Comparison of ENCODE assay signal across 25 cellular contexts in genomic region chr4:109075617-109076016, GRCh38.
DNase-seq lines count a peak whose midpoint lies in the region; ATAC-seq, FAIRE-seq and TF ChIP-seq lines count a peak whose summit lies in the region.
"Had no signal": no experiment of that assay in that cellular context is flagged by ENCODE, and none has a peak within 500 bp of the region (broad histone marks: within the 10 kb centered on the region; RNA-seq: fewer than 3 reads in every experiment).

No MANE protein-coding gene starts in this region.

- no peaks in the 10 kb centered on the region for H3K27me3 Mint-ChIP-seq in activated T-cell treated with anti-CD3 and anti-CD28 coated beads, Interleukin-2, amount 50 U/mL, for 4 hours (ENCODE audit: low read depth)
- H3K27me3 Mint-ChIP-seq: B cell; CD4-positive, alpha-beta T cell had no signal

- H3K79me2 ChIP-seq in Loucy (ENCODE audit: insufficient read depth, low read length) (no peaks in the 10 kb centered on the region), K562 (ENCODE audit: control insufficient read depth, insufficient read depth, low read length) (no peaks in the 10 kb centered on the region)

- no peaks in the 10 kb centered on the region for H3K4me1 Mint-ChIP-seq in activated T-cell treated with anti-CD3 and anti-CD28 coated beads, Interleukin-2, amount 50 U/mL, for 4 hours (ENCODE audit: low read depth)
- H3K4me1 Mint-ChIP-seq: B cell had no signal

- intact Hi-C loops in A673 (cut with micrococcal nuclease; ENCODE audit: unreplicated experiment): loop anchor here (10.0 kb wide), 2 partner anchors 131 to 219 kb away; no protein-coding TSS in a partner anchor
- intact Hi-C loops in K562 (cut with micrococcal nuclease): loop anchor here (2.0 to 10.0 kb wide), 2 partner anchors 223 to 329 kb away; no protein-coding TSS in a partner anchor
- intact Hi-C loops in colonic mucosa (cut with DNase I): no loop called here

- in situ Hi-C loops in K562 (cut with MboI): no loop called here

- CTCF ChIA-PET in A673 (lab: Charles Lee) (no interaction called here), K562 (lab: Yijun Ruan, JAX; ENCODE audit: low intra/inter-chr PET ratio) (no interaction called here)

- peak overlapping the region; percentile 5 for H3K4me2 ChIP-seq in Loucy (ENCODE audit: low read depth, low read length, poor library complexity, severe bottlenecking)
- no peak overlapping the region for H3K4me2 ChIP-seq in K562 (ENCODE audit: insufficient read depth, low read length)
- H3K4me2 ChIP-seq: BLaER1 treated with 17β-estradiol and CSF1 and Interleukin-3, amounts not matched to agents 10 nM and 100 nM had no signal

- H3K36me3 ChIP-seq in A673 (ENCODE audit: insufficient read depth, low read length, poor library complexity, severe bottlenecking): no peaks in the 10 kb centered on the region
- no peaks in the 10 kb centered on the region for H3K36me3 ChIP-seq in Loucy (ENCODE audit: insufficient read depth, low read length)
- no peaks in the 10 kb centered on the region for H3K36me3 ChIP-seq in K562 (ENCODE audit: control insufficient read depth, insufficient read depth, low read length)
- no peaks in the 10 kb centered on the region for H3K36me3 ChIP-seq in colonic mucosa
- H3K36me3 ChIP-seq: BLaER1 treated with 17β-estradiol and CSF1 and Interleukin-3, amounts not matched to agents 10 nM and 100 nM had no signal

- no peaks in the 10 kb centered on the region for H3K9me2 ChIP-seq in Loucy (replicated peaks; ENCODE audit: low read depth, low read length)

- H3K36me3 Mint-ChIP-seq in activated T-cell treated with anti-CD3 and anti-CD28 coated beads, Interleukin-2, amount 50 U/mL, for 4 hours (ENCODE audit: insufficient read depth): no peaks in the 10 kb centered on the region
- H3K36me3 Mint-ChIP-seq: CD8-positive, alpha-beta T cell had no signal

- TF ChIP-seq POLR2A in K562 (conservative IDR thresholded peaks at IDR 0.05): no peak

- no peaks in the 10 kb centered on the region for H3K9me1 ChIP-seq in K562 (ENCODE audit: control insufficient read depth, insufficient read depth, low read length)

- no peak overlapping the region for H2AFZ ChIP-seq in Loucy (ENCODE audit: low read length)
- no peak overlapping the region for H2AFZ ChIP-seq in K562 (ENCODE audit: low read depth, low read length)

- TF ChIP-seq RAD21 in K562 (CRISPR knock-in tag; conservative IDR thresholded peaks at IDR 0.05 in 1 of 2, IDR thresholded peaks at IDR 0.05 in 1 of 2): no peak

- H3K27ac ChIP-seq in A673 (ENCODE audit: low read depth, low read length, poor library complexity, severe bottlenecking): no peak overlapping the region
- no peak overlapping the region for H3K27ac ChIP-seq in K562 (ENCODE audit: extremely low read depth, low read depth, low read length)
- no peak overlapping the region for H3K27ac ChIP-seq in colonic mucosa
- H3K27ac ChIP-seq: BLaER1 treated with 17β-estradiol and CSF1 and Interleukin-3, amounts not matched to agents 10 nM and 100 nM; C4-2B had no signal

- no TSS peak for BruUV-seq in A673 (replicated peaks; lab: Mats Ljungman, UMichigan)
- no TSS peak for BruUV-seq in K562 (replicated peaks; lab: Mats Ljungman, UMichigan)

- no peak overlapping the region for H3K4me3 Mint-ChIP-seq in activated T-cell treated with anti-CD3 and anti-CD28 coated beads, Interleukin-2, amount 50 U/mL, for 4 hours
- H3K4me3 Mint-ChIP-seq: B cell; CD4-positive, alpha-beta T cell; CD8-positive, alpha-beta T cell had no signal

- 55% methylated on average over 3 of the region's 3 CpGs for WGBS in K562 (ENCODE audit: insufficient coverage, low coverage, missing lambda C conversion rate)

- H3F3A ChIP-seq in Loucy (ENCODE audit: low read depth): no peaks in the 10 kb centered on the region

- H4K20me1 ChIP-seq in Loucy (ENCODE audit: insufficient read depth, low read length, poor library complexity, severe bottlenecking): no peaks in the 10 kb centered on the region
- no peaks in the 10 kb centered on the region for H4K20me1 ChIP-seq in K562 (replicated peaks; ENCODE audit: control insufficient read depth, insufficient read depth, low read length)
- H4K20me1 ChIP-seq: BLaER1 treated with 17β-estradiol and CSF1 and Interleukin-3, amounts not matched to agents 10 nM and 100 nM had no signal

- ATAC-seq in K562: no peak
- ATAC-seq in GM21367 (IDR thresholded peaks at IDR 0.05; ENCODE audit: unreplicated experiment): no peak
- ATAC-seq in activated T-cell treated with anti-CD3 and anti-CD28 coated beads, Interleukin-2, amount 50 U/mL, for 4 hours: no peak
- ATAC-seq: CD8-positive, alpha-beta T cell; GM12878 had no signal

- TF ChIP-seq EP300 in K562 (IDR thresholded peaks at IDR 0.05; ENCODE audit: low read length): no peak

- H3K4me3 ChIP-seq in A673 (ENCODE audit: low read depth, low read length, poor library complexity, severe bottlenecking) (no peak overlapping the region), Loucy (ENCODE audit: low read length, poor library complexity, severe bottlenecking) (no peak overlapping the region), K562 (no peak overlapping the region), colonic mucosa (no peak overlapping the region)
- H3K4me3 ChIP-seq: BLaER1 treated with 17β-estradiol and CSF1 and Interleukin-3, amounts not matched to agents 10 nM and 100 nM; GM12878 had no signal

- peak; percentile 29 for FAIRE-seq in K562 (lab: Jason Lieb, UNC)
- FAIRE-seq: A204.1, D721Med, GM12878, GM12892, GM18507 had no signal

- DNase-seq in A673 (ENCODE audit: low spot score) (peak; percentile 25), EH (ENCODE audit: low read depth) (peak; percentile 35), K562 (ENCODE audit: extremely low read depth in 1 of 4, low spot score in 3 of 4) (no peak), hippocampal formation (lab: John Stamatoyannopoulos, UW) (no peak), colonic mucosa (no peak)
- DNase-seq in activated T-cell treated with anti-CD3 and anti-CD28 coated beads, Interleukin-2, amount 50 U/mL, for 4 hours: no peak
- DNase-seq: 8988T; AML-193; Caco-2; Calu3; CD4-positive, alpha-beta T cell; CD8-positive, alpha-beta T cell; DMS79 treated with DMSO at 0.1 percent for 48 hours; EL; GDM1 had no signal

- peaks cover 35% of the 10 kb centered on the region for H3K4me1 ChIP-seq in A673 (ENCODE audit: insufficient read depth, low read length, poor library complexity, severe bottlenecking)
- peaks cover 22% of the 10 kb centered on the region for H3K4me1 ChIP-seq in Loucy (ENCODE audit: insufficient read depth, low read length, poor library complexity, severe bottlenecking)
- H3K4me1 ChIP-seq in K562 (replicated peaks in 1 of 2; ENCODE audit: control insufficient read depth in 2 of 2, insufficient read depth in 2 of 2, low read length in 2 of 2): no peaks in the 10 kb centered on the region; a peak in 1 of 5 replicates
- no peaks in the 10 kb centered on the region for H3K4me1 ChIP-seq in colonic mucosa
- H3K4me1 ChIP-seq: Caco-2 had no signal

- H3K27me3 ChIP-seq in A673 (replicated peaks; ENCODE audit: insufficient read depth, low read depth, low read length, poor library complexity) (no peaks in the 10 kb centered on the region), Loucy (ENCODE audit: insufficient read depth, low read length, poor library complexity, severe bottlenecking) (no peaks in the 10 kb centered on the region), K562 (ENCODE audit: control insufficient read depth in 2 of 2, insufficient read depth in 2 of 2, low read length in 2 of 2) (no peaks in the 10 kb centered on the region), colonic mucosa (no peaks in the 10 kb centered on the region)
- H3K27me3 ChIP-seq: BLaER1 treated with 17β-estradiol and CSF1 and Interleukin-3, amounts not matched to agents 10 nM and 100 nM had no signal

- TF ChIP-seq CTCF in A673 (conservative IDR thresholded peaks at IDR 0.05; ENCODE audit: low read depth, low read length) (no peak), Loucy (conservative IDR thresholded peaks at IDR 0.05; ENCODE audit: low read length) (no peak), K562 (IDR thresholded peaks at IDR 0.05 in 2 of 3, conservative IDR thresholded peaks at IDR 0.05 in 1 of 3; ENCODE audit: insufficient read depth in 2 of 3, low read depth in 1 of 3, low read length in 3 of 3) (no peak), colonic mucosa (IDR thresholded peaks at IDR 0.05) (no peak)

- H3K9ac ChIP-seq in Loucy (ENCODE audit: low read depth, low read length, poor library complexity, severe bottlenecking) (no peak overlapping the region), K562 (ENCODE audit: insufficient read depth in 1 of 2, low read depth in 2 of 2, low read length in 2 of 2) (no peak overlapping the region), colonic mucosa (ENCODE audit: low read depth in 2 of 2, low read length in 2 of 2) (no peak overlapping the region)
- H3K9ac ChIP-seq: BLaER1 treated with 17β-estradiol and CSF1 and Interleukin-3, amounts not matched to agents 10 nM and 100 nM had no signal

- POLR2A ChIA-PET in A673 (lab: Charles Lee; ENCODE audit: low non-redundant PET): no interaction called here
- POLR2A ChIA-PET in K562 (lab: Yijun Ruan, JAX): no interaction called here

- H3K9me3 Mint-ChIP-seq in activated T-cell treated with anti-CD3 and anti-CD28 coated beads, Interleukin-2, amount 50 U/mL, for 4 hours: no peaks in the 10 kb centered on the region
- H3K9me3 Mint-ChIP-seq: CD4-positive, alpha-beta T cell; CD8-positive, alpha-beta T cell had no signal

- no peaks in the 10 kb centered on the region for H3K9me3 ChIP-seq in A673 (ENCODE audit: low read depth, low read length, poor library complexity, severe bottlenecking)
- H3K9me3 ChIP-seq in Loucy (ENCODE audit: insufficient read depth, low read depth, low read length): peaks cover 7% of the 10 kb centered on the region; the same call in 1 of the 2 replicates
- no peaks in the 10 kb centered on the region for H3K9me3 ChIP-seq in K562 (replicated peaks; ENCODE audit: control insufficient read depth, insufficient read depth, low read depth, low read length)
- no peaks in the 10 kb centered on the region for H3K9me3 ChIP-seq in colonic mucosa
- H3K9me3 ChIP-seq: Caco-2 had no signal

TF ChIP-seq in K562, 482 proteins besides CTCF, POLR2A, EP300 and RAD21 (continues in another document):
- TF ChIP-seq NRF1 (conservative IDR thresholded peaks at IDR 0.05 in 1 of 2, IDR thresholded peaks at IDR 0.05 in 1 of 2) (no peak), HDAC6 (IDR thresholded peaks at IDR 0.05; ENCODE audit: low read depth, low read length) (no peak)
- TF ChIP-seq, protein P1, sequence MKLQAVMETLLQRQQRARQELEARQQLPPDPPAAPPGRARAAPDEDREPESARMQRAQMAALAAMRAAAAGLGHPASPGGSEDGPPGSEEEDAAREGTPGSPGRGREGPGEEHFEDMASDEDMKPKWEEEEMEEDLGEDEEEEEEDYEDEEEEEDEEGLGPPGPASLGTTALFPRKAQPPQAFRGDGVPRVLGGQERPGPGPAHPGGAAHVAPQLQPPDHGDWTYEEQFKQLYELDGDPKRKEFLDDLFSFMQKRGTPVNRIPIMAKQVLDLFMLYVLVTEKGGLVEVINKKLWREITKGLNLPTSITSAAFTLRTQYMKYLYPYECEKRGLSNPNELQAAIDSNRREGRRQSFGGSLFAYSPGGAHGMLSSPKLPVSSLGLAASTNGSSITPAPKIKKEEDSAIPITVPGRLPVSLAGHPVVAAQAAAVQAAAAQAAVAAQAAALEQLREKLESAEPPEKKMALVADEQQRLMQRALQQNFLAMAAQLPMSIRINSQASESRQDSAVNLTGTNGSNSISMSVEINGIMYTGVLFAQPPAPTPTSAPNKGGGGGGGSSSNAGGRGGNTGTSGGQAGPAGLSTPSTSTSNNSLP (IDR thresholded peaks at IDR 0.05; ENCODE audit: borderline replicate concordance, low read depth, low read length): no peak

Comparison
In these comparisons a context has a peak if more than half of its experiments do, and no peak if none do; other contexts are left out.
1. DNase-seq: peak in A673 (single experiment) and EH (single experiment); none in K562 (0 of 4), activated T-cell treated with anti-CD3 and anti-CD28 coated beads, Interleukin-2, amount 50 U/mL, for 4 hours (single experiment), hippocampal formation (0 of 2) and colonic mucosa (single experiment).